Comparison of ENCODE assay signal across 8 cellular contexts in genomic region chr1:9689971-9690381, GRCh38. TPM values are rescaled to one million over a fixed set of nuclear protein-coding genes. Genes with fewer than 3 reads are reported as not detected.
DNase-seq lines count a peak whose midpoint lies in the region; ATAC-seq and TF ChIP-seq lines count a peak whose summit lies in the region.

No MANE protein-coding gene starts in this region.

- no peaks in the 10 kb centered on the region for H3K9me3 Mint-ChIP-seq in Calu3 (ENCODE audit: low read depth, unreplicated experiment)

- H3K4me1 ChIP-seq in ectodermal cell (ENCODE audit: control insufficient read depth, insufficient read depth, low read length) (peaks cover 13% of the 10 kb centered on the region), mucosa of descending colon (ENCODE audit: low read depth) (peaks cover 31% of the 10 kb centered on the region), vagina (peaks cover 45% of the 10 kb centered on the region), BE2C (no peaks in the 10 kb centered on the region)

- H3K4me3 Mint-ChIP-seq in Calu3 (ENCODE audit: low read depth, unreplicated experiment): peak overlapping the region; percentile 87

- H3K27ac ChIP-seq in ectodermal cell (ENCODE audit: insufficient read depth, low read depth, low read length, poor library complexity, severe bottlenecking) (no peak overlapping the region), vagina (peak overlapping the region; percentile 53)

- intact Hi-C loops in Calu3 (cut with micrococcal nuclease; ENCODE audit: unreplicated experiment): no loop called here
- intact Hi-C loops in mucosa of descending colon (cut with DNase I, micrococcal nuclease): no loop called here
- intact Hi-C loops in vagina (cut with DNase I): no loop called here

- no peak for TF ChIP-seq POLR2A in vagina (IDR thresholded peaks at IDR 0.05)

- CTCF ChIA-PET in Calu3 (lab: Charles Lee): no interaction called here

- H3K36me3 ChIP-seq in ectodermal cell (ENCODE audit: control insufficient read depth, insufficient read depth, low read length): no peaks in the 10 kb centered on the region
- H3K36me3 ChIP-seq in mucosa of descending colon (ENCODE audit: low read depth): no peaks in the 10 kb centered on the region
- H3K36me3 ChIP-seq in vagina: no peaks in the 10 kb centered on the region
- H3K36me3 ChIP-seq in BE2C: no peaks in the 10 kb centered on the region

- peak overlapping the region; percentile 77 for H3K27ac Mint-ChIP-seq in Calu3 (ENCODE audit: unreplicated experiment)

- ATAC-seq in mucosa of descending colon (peak; percentile 16), GM18519 (IDR thresholded peaks at IDR 0.05; ENCODE audit: low FRiP score, unreplicated experiment) (no peak)

- peak overlapping the region; percentile 37 for H3K4me3 ChIP-seq in ectodermal cell (ENCODE audit: insufficient read depth, low read depth, low read length)
- H3K4me3 ChIP-seq in mucosa of descending colon: no peak overlapping the region
- peak overlapping the region; percentile 71 to 99 for H3K4me3 ChIP-seq in vagina
- H3K4me3 ChIP-seq in BE2C (ENCODE audit: low read depth, low read length): no peak overlapping the region

- BruUV-seq in Calu3 (replicated peaks; lab: Mats Ljungman, UMichigan): TSS peak; percentile 23

- 1% methylated on average over 23 of the region's 23 CpGs for WGBS in ectodermal cell, 2 experiments

- H3K9me3 ChIP-seq in ectodermal cell (ENCODE audit: control insufficient read depth, low read length): no peaks in the 10 kb centered on the region
- no peaks in the 10 kb centered on the region for H3K9me3 ChIP-seq in mucosa of descending colon
- H3K9me3 ChIP-seq in vagina: no peaks in the 10 kb centered on the region
- H3K9me3 ChIP-seq in BE2C: no peaks in the 10 kb centered on the region

- DNase-seq in Calu3 (no peak), NCI-H69 (lab: John Stamatoyannopoulos, UW) (peak; percentile 41), mucosa of descending colon (peak; percentile 23 to 69 (median 53)), vagina (ENCODE audit: extremely low spot score in 2 of 2) (no peak), middle frontal gyrus (ENCODE audit: extremely low spot score, low spot score) (no peak), BE2C (no peak)

- H3K27me3 ChIP-seq in ectodermal cell (ENCODE audit: control insufficient read depth, insufficient read depth, low read length, poor library complexity, severe bottlenecking) (peaks cover 53% of the 10 kb centered on the region), vagina (no peaks in the 10 kb centered on the region), BE2C (peaks cover 28% of the 10 kb centered on the region)

- peaks cover 10% of the 10 kb centered on the region for H3K27me3 Mint-ChIP-seq in Calu3 (ENCODE audit: unreplicated experiment)

- peaks cover 32% of the 10 kb centered on the region for H3K36me3 Mint-ChIP-seq in Calu3 (ENCODE audit: insufficient read depth, unreplicated experiment)

- H3K4me1 Mint-ChIP-seq in Calu3 (ENCODE audit: low read depth, unreplicated experiment): peaks cover 8% of the 10 kb centered on the region

- no peak for TF ChIP-seq CTCF in Calu3 (IDR thresholded peaks at IDR 0.05; ENCODE audit: unreplicated experiment)
- TF ChIP-seq CTCF in mucosa of descending colon (IDR thresholded peaks at IDR 0.05): no peak
- TF ChIP-seq CTCF in vagina (IDR thresholded peaks at IDR 0.05): no peak
- no peak for TF ChIP-seq CTCF in BE2C (IDR thresholded peaks at IDR 0.05; ENCODE audit: low read depth, low read length)

RNA-seq across cellular contexts. Expression of gene PIK3CD, which starts 38.4 kb away (rescaled TPM):
- total RNA-seq in Calu3 (2022): 2.2 and 2.6 TPM in 2 replicates
- 5.2 TPM for polyA plus RNA-seq in ectodermal cell (2013, experiment 1 of 4)
- polyA plus RNA-seq in ectodermal cell (2013, experiment 2 of 4): 6.6 TPM
- polyA plus RNA-seq in ectodermal cell (2013, experiment 3 of 4): 5.0 TPM
- polyA plus RNA-seq in ectodermal cell (2013, experiment 4 of 4): 5.2 TPM
- 10 to 100 TPM in 1 of 3 donors, 1 to 10 TPM in 2; 4.6 to 11.7 (median 4.8) TPM for total RNA-seq in mucosa of descending colon
- total RNA-seq in vagina: 13.0 TPM
- not detected for polyA plus RNA-seq in BE2C (2012; ENCODE audit: insufficient read depth, insufficient read length, low read depth)

Comparison
In these comparisons a context has a peak if more than half of its experiments do, and no peak if none do; other contexts are left out.
1. DNase-seq: peak in NCI-H69 (single experiment) and mucosa of descending colon (3 of 3); none in Calu3 (single experiment), vagina (0 of 2), middle frontal gyrus (single experiment) and BE2C (single experiment).
2. H3K4me3 ChIP-seq: peak in ectodermal cell (single experiment) and vagina (2 of 2); none in mucosa of descending colon (single experiment) and BE2C (single experiment).